ENCODE assay signal across 33 cellular contexts in the genomic region with DNA sequence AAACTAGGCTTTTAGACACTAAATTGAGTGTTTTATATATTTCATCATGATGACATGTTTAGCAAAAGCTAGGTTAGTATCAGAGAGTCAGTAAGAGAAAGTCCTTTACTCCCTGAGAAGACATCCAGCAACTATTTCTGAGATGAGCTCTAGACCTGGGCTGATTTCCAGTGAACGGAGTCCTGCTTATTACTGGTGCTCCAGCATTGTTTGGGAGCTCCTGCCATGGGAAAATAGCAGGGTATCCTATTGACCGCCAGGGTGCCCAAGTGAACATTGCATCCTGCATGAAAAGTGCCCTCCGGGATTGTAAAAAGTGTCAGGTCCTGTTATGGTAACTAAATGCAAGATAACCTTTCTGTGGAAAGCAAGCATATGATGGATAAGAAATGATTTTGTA.
"Had no signal": no experiment of that assay in that cellular context is flagged by ENCODE, and none has a peak within 500 bp of the region (broad histone marks: within the 10 kb centered on the region; RNA-seq: fewer than 3 reads in every experiment).

No MANE protein-coding gene starts in this region.

- H3K4me3 ChIP-seq: ascending aorta, breast epithelium, Peyer's patch, SK-N-MC had no signal

- DNase-seq: activated CD4-positive, alpha-beta T cell treated with anti-CD3 and anti-CD28 coated beads for 36 hours; activated CD4-positive, alpha-beta T cell treated with anti-CD3 and anti-CD28 coated beads, Interleukin-2, amount 10 ng/mL, durations not matched to agents 7 days and 5 days; activated CD4-positive, alpha-beta T cell treated with anti-CD3 and anti-CD28 coated beads, Interleukin-2, amount 50 U/mL, for 48 hours; activated CD8-positive, alpha-beta T cell treated with anti-CD3 and anti-CD28 coated beads, Interleukin-2, amount 10 ng/mL, durations not matched to agents 7 days and 5 days; activated gamma-delta T cell; activated naive CD4-positive, alpha-beta T cell treated with Interleukin-2 at 50 U/mL for 16 hours; activated naive CD8-positive, alpha-beta T cell treated with anti-CD3 and anti-CD28 coated beads, Interleukin-2, amount 10 ng/mL, durations not matched to agents 7 days and 5 days; activated T-cell treated with anti-CD3 and anti-CD28 coated beads, Interleukin-2, amount 50 U/mL, for 24 hours; amygdala; cerebellar nuclear complex; Karpas-422; NCI-H1105; NCI-H1417 treated with DMSO at 0.1 percent for 48 hours; NCI-H187 treated with DMSO at 0.1 percent for 48 hours; NCI-H2081; NCI-H2171 treated with DMSO at 0.1 percent for 48 hours; NCI-H2227 treated with DMSO at 0.1 percent for 48 hours; NCI-H446; NCI-H510A treated with DMSO at 0.1 percent for 48 hours; NCI-H526 treated with DMSO at 0.1 percent for 48 hours; NCI-H774; PC-3; Peyer's patch had no signal

- H3K27ac ChIP-seq: ascending aorta, breast epithelium, Peyer's patch, RWPE1, SK-N-MC had no signal

- H3K9me3 Mint-ChIP-seq: activated CD4-positive, alpha-beta T cell treated with anti-CD3 and anti-CD28 coated beads, Interleukin-2, amount 10 ng/mL, durations not matched to agents 7 days and 5 days; activated naive CD4-positive, alpha-beta T cell treated with anti-CD3 and anti-CD28 coated beads, Interleukin-2, amount 50 U/mL, for 24 hours; activated naive CD8-positive, alpha-beta T cell treated with anti-CD3 and anti-CD28 coated beads, Interleukin-2, amount 10 ng/mL, durations not matched to agents 7 days and 5 days; activated T-cell treated with anti-CD3 and anti-CD28 coated beads, Interleukin-2, amount 50 U/mL, for 24 hours; activated T-helper 2 cell treated with anti-CD3 and anti-CD28 coated beads, Interferon-gamma antibody, Interleukin-2, Interleukin-4, amounts not matched to agents 10 μg/mL and 5 μg/mL and 100 μg/mL, durations not matched to agents 14 hours and 24 hours and 36 hours; T-helper 2 cell treated with Interferon-gamma antibody and Interleukin-4, amounts not matched to agents 5 μg/mL and 100 μg/mL, for 36 hours had no signal

- H3K36me3 ChIP-seq: ascending aorta, breast epithelium, Peyer's patch had no signal

- H3K4me1 Mint-ChIP-seq: activated CD4-positive, alpha-beta T cell treated with anti-CD3 and anti-CD28 coated beads for 36 hours; activated CD4-positive, alpha-beta T cell treated with anti-CD3 and anti-CD28 coated beads, Interleukin-2, amount 10 ng/mL, durations not matched to agents 7 days and 5 days; activated naive CD4-positive, alpha-beta T cell treated with anti-CD3 and anti-CD28 coated beads, Interleukin-2, amount 50 U/mL, for 24 hours; activated naive CD8-positive, alpha-beta T cell treated with anti-CD3 and anti-CD28 coated beads, Interleukin-2, amount 10 ng/mL, durations not matched to agents 7 days and 5 days had no signal

- H3K36me3 Mint-ChIP-seq: activated naive CD4-positive, alpha-beta T cell treated with anti-CD3 and anti-CD28 coated beads, Interleukin-2, amount 50 U/mL, for 24 hours; activated naive CD8-positive, alpha-beta T cell treated with anti-CD3 and anti-CD28 coated beads, Interleukin-2, amount 10 ng/mL, durations not matched to agents 7 days and 5 days had no signal

- H3K27ac Mint-ChIP-seq: activated CD4-positive, alpha-beta T cell treated with anti-CD3 and anti-CD28 coated beads for 36 hours; activated CD4-positive, alpha-beta T cell treated with anti-CD3 and anti-CD28 coated beads, Interleukin-2, amount 10 ng/mL, durations not matched to agents 7 days and 5 days; activated CD8-positive, alpha-beta T cell treated with anti-CD3 and anti-CD28 coated beads, Interleukin-2, amount 10 ng/mL, durations not matched to agents 7 days and 5 days; activated naive CD4-positive, alpha-beta T cell treated with anti-CD3 and anti-CD28 coated beads, Interleukin-2, amount 50 U/mL, for 24 hours; activated naive CD8-positive, alpha-beta T cell treated with anti-CD3 and anti-CD28 coated beads, Interleukin-2, amount 10 ng/mL, durations not matched to agents 7 days and 5 days; activated T-cell treated with anti-CD3 and anti-CD28 coated beads, Interleukin-2, amount 50 U/mL, for 24 hours; activated T-helper 2 cell treated with anti-CD3 and anti-CD28 coated beads, Interferon-gamma antibody, Interleukin-2, Interleukin-4, amounts not matched to agents 10 μg/mL and 5 μg/mL and 100 μg/mL, durations not matched to agents 14 hours and 24 hours and 36 hours; T-helper 2 cell treated with Interferon-gamma antibody and Interleukin-4, amounts not matched to agents 5 μg/mL and 100 μg/mL, for 36 hours; WTC11 had no signal

- ATAC-seq: activated CD4-positive, alpha-beta T cell treated with anti-CD3 and anti-CD28 coated beads for 36 hours; activated CD4-positive, CD25-positive, alpha-beta regulatory T cell treated with anti-CD3 and anti-CD28 coated beads, Interleukin-2, amount 50 U/mL, for 24 hours; activated CD8-positive, alpha-beta T cell treated with anti-CD3 and anti-CD28 coated beads, Interleukin-2, amount 10 ng/mL, durations not matched to agents 7 days and 5 days; PC-3; Right ventricle myocardium inferior; WTC11 had no signal

- H3K9me3 ChIP-seq: ascending aorta, breast epithelium, Peyer's patch had no signal

- H3K4me3 Mint-ChIP-seq: activated CD4-positive, alpha-beta T cell treated with anti-CD3 and anti-CD28 coated beads for 36 hours; activated CD4-positive, alpha-beta T cell treated with anti-CD3 and anti-CD28 coated beads, Interleukin-2, amount 10 ng/mL, durations not matched to agents 7 days and 5 days; activated CD8-positive, alpha-beta T cell treated with anti-CD3 and anti-CD28 coated beads, Interleukin-2, amount 10 ng/mL, durations not matched to agents 7 days and 5 days; activated naive CD4-positive, alpha-beta T cell treated with anti-CD3 and anti-CD28 coated beads, Interleukin-2, amount 50 U/mL, for 24 hours; activated naive CD8-positive, alpha-beta T cell treated with anti-CD3 and anti-CD28 coated beads, Interleukin-2, amount 10 ng/mL, durations not matched to agents 7 days and 5 days; activated T-cell treated with anti-CD3 and anti-CD28 coated beads, Interleukin-2, amount 50 U/mL, for 24 hours; T-helper 2 cell treated with Interferon-gamma antibody and Interleukin-4, amounts not matched to agents 5 μg/mL and 100 μg/mL, for 36 hours; WTC11 had no signal

- H3K27me3 ChIP-seq: ascending aorta, breast epithelium, Peyer's patch had no signal

- H3K4me1 ChIP-seq: ascending aorta, breast epithelium, Peyer's patch had no signal
